Comparison of ENCODE assay signal across 8 cellular contexts in genomic region chr7:28410628-28411578, GRCh38. TPM values are rescaled to one million over a fixed set of nuclear protein-coding genes. Genes with fewer than 3 reads are reported as not detected.
A peak's percentile ranks its signal among the peaks of the same experiment; 100 is the strongest.
DNase-seq lines count a peak whose midpoint lies in the region; ATAC-seq and TF ChIP-seq lines count a peak whose summit lies in the region.

No MANE protein-coding gene starts in this region.

- intact Hi-C loops in activated CD8-positive, alpha-beta T cell treated with anti-CD3 and anti-CD28 coated beads for 36 hours (cut with micrococcal nuclease): no loop called here

- CTCF ChIA-PET in activated CD8-positive, alpha-beta T cell treated with anti-CD3 and anti-CD28 coated beads for 36 hours (lab: Charles Lee): interaction anchor here (0.7 to 1.2 kb wide), 4 partner anchors 18 to 512 kb away, joined by 3 to 4 read pairs (median 3); no protein-coding TSS in a partner anchor

- no peak for TF ChIP-seq CTCF in activated CD8-positive, alpha-beta T cell treated with anti-CD3 and anti-CD28 coated beads for 36 hours (IDR thresholded peaks at IDR 0.05)
- TF ChIP-seq CTCF in glutamatergic neuron (IDR thresholded peaks at IDR 0.05; ENCODE audit: partially characterized antibody, unreplicated experiment): no peak
- TF ChIP-seq CTCF in parathyroid adenoma (IDR thresholded peaks at IDR 0.05): no peak

- H3K4me3 Mint-ChIP-seq in activated CD8-positive, alpha-beta T cell treated with anti-CD3 and anti-CD28 coated beads for 36 hours: peak overlapping the region; percentile 57
- H3K4me3 Mint-ChIP-seq in glutamatergic neuron (ENCODE audit: unreplicated experiment): peak overlapping the region; percentile 94

- no peaks in the 10 kb centered on the region for H3K9me3 Mint-ChIP-seq in activated CD8-positive, alpha-beta T cell treated with anti-CD3 and anti-CD28 coated beads for 36 hours
- peaks cover 9% of the 10 kb centered on the region for H3K9me3 Mint-ChIP-seq in glutamatergic neuron (ENCODE audit: unreplicated experiment)

- DNase-seq in G401 (ENCODE audit: low spot score) (peak; percentile 63), LHCN-M2 (ENCODE audit: low read depth) (peak; percentile 24), glutamatergic neuron (peak; percentile 85), dedifferentiated amniotic fluid mesenchymal stem cell (ENCODE audit: extremely low spot score) (no peak)
- peak; percentile 23 for DNase-seq in activated CD8-positive, alpha-beta T cell treated with anti-CD3 and anti-CD28 coated beads for 36 hours

- POLR2A ChIA-PET in activated CD8-positive, alpha-beta T cell treated with anti-CD3 and anti-CD28 coated beads for 36 hours (lab: Charles Lee): interaction anchor here (1.3 kb wide), 1 partner anchor 10 kb away, joined by 4 read pairs; no protein-coding TSS in a partner anchor

- H3K9ac ChIP-seq in parathyroid adenoma: no peak overlapping the region

- no peak overlapping the region for H3K27ac ChIP-seq in parathyroid adenoma

- H3K27ac Mint-ChIP-seq in activated CD8-positive, alpha-beta T cell treated with anti-CD3 and anti-CD28 coated beads for 36 hours: peak overlapping the region; percentile 39
- peak overlapping the region; percentile 95 for H3K27ac Mint-ChIP-seq in glutamatergic neuron (ENCODE audit: unreplicated experiment)

- H3K4me2 ChIP-seq in parathyroid adenoma (ENCODE audit: low read length): peak overlapping the region; percentile 60

- in situ Hi-C loops in G401 (cut with HindIII; ENCODE audit: low sequenced_read_pairs): no loop called here

- no peaks in the 10 kb centered on the region for H3K9me3 ChIP-seq in parathyroid adenoma (ENCODE audit: control insufficient read depth, low read length)

- peaks cover 49% of the 10 kb centered on the region for H3K27me3 Mint-ChIP-seq in activated CD8-positive, alpha-beta T cell treated with anti-CD3 and anti-CD28 coated beads for 36 hours
- peaks cover 17% of the 10 kb centered on the region for H3K27me3 Mint-ChIP-seq in glutamatergic neuron (ENCODE audit: unreplicated experiment)

- no peak overlapping the region for H3K4me3 ChIP-seq in parathyroid adenoma (ENCODE audit: low read depth, low read length)

- H3K79me2 ChIP-seq in parathyroid adenoma: no peaks in the 10 kb centered on the region

- H3K36me3 ChIP-seq in parathyroid adenoma (ENCODE audit: control insufficient read depth, insufficient read depth, low read length): no peaks in the 10 kb centered on the region

- H2AFZ ChIP-seq in parathyroid adenoma: no peak overlapping the region

- no peaks in the 10 kb centered on the region for H3K27me3 ChIP-seq in parathyroid adenoma (ENCODE audit: control insufficient read depth, insufficient read depth, low read length)

- peak; percentile 21 for ATAC-seq in activated CD8-positive, alpha-beta T cell treated with anti-CD3 and anti-CD28 coated beads for 36 hours
- ATAC-seq in GM21367 (IDR thresholded peaks at IDR 0.05; ENCODE audit: unreplicated experiment): no peak
- no peak for ATAC-seq in HG02759 (IDR thresholded peaks at IDR 0.05; ENCODE audit: unreplicated experiment)

- H3K4me1 Mint-ChIP-seq in activated CD8-positive, alpha-beta T cell treated with anti-CD3 and anti-CD28 coated beads for 36 hours (ENCODE audit: low read depth): peaks cover 42% of the 10 kb centered on the region
- peaks cover 3% of the 10 kb centered on the region for H3K4me1 Mint-ChIP-seq in glutamatergic neuron (ENCODE audit: low read depth, unreplicated experiment)

- H3K36me3 Mint-ChIP-seq in activated CD8-positive, alpha-beta T cell treated with anti-CD3 and anti-CD28 coated beads for 36 hours (ENCODE audit: low read depth): no peaks in the 10 kb centered on the region
- no peaks in the 10 kb centered on the region for H3K36me3 Mint-ChIP-seq in glutamatergic neuron (ENCODE audit: unreplicated experiment)

- H3K4me1 ChIP-seq in parathyroid adenoma: no peaks in the 10 kb centered on the region

RNA-seq across cellular contexts. Expression of gene CREB5, which starts 1.4 kb away (rescaled TPM):
- 0.12 and 0.20 TPM in 2 replicates for total RNA-seq in G401 (2014; rRNA removed; shearing (Covaris generic))
- total RNA-seq in LHCN-M2 (2014; rRNA removed) (6.5 and 9.0 TPM in 2 replicates), glutamatergic neuron (ENCODE audit: unreplicated experiment) (50.4 TPM)
- 1.2 TPM for polyA plus RNA-seq in LHCN-M2 (2012)
- 1 to 10 TPM; 1.2 to 1.5 TPM for total RNA-seq in activated CD8-positive, alpha-beta T cell treated with anti-CD3 and anti-CD28 coated beads for 36 hours
